ENCODE assay signal across 8 cellular contexts in genomic region chr12:121229879-121230537, GRCh38. TPM values are rescaled to one million over a fixed set of nuclear protein-coding genes. Genes with fewer than 3 reads are reported as not detected.
DNase-seq lines count a peak whose midpoint lies in the region; ATAC-seq, FAIRE-seq and TF ChIP-seq lines count a peak whose summit lies in the region.
"Not testable (repeated sequence)": the region's sequence is repeated elsewhere in the genome, so short reads cannot be mapped to it uniquely, and the experiment has no call there.

No MANE protein-coding gene starts in this region.

- not testable (repeated sequence) for H4K91ac ChIP-seq in H1 (replicated peaks; ENCODE audit: insufficient read length, low read length)

- TF ChIP-seq CTCF in SK-N-SH (IDR thresholded peaks at IDR 0.05) = peak; percentile 88
- TF ChIP-seq CTCF in H1 (IDR thresholded peaks at IDR 0.05; ENCODE audit: control extremely low read depth in 1 of 3, insufficient read depth in 1 of 3, low read depth in 1 of 3, low read length in 3 of 3) = peak; percentile 78 to 95 (median 91)
- TF ChIP-seq CTCF in gastrocnemius medialis (IDR thresholded peaks at IDR 0.05 in 4 of 5, conservative IDR thresholded peaks at IDR 0.05 in 1 of 5) = peak; percentile 45 to 77 (median 60)

- in situ Hi-C loops in gastrocnemius medialis (cut with MboI; ENCODE audit: low sequenced_read_pairs in 4 of 4) = not testable (repeated sequence)

- intact Hi-C loops in gastrocnemius medialis (cut with DNase I; ENCODE audit: low total_unique reads) = not testable (repeated sequence)

- not testable (repeated sequence) for H3K14ac ChIP-seq in H1 (ENCODE audit: insufficient read length)

- not testable (repeated sequence) for H3K4me2 ChIP-seq in SK-N-SH; H1 (ENCODE audit: insufficient read depth in 1 of 2, low read depth in 2 of 2, low read length in 2 of 2)

- H3K9ac ChIP-seq in SK-N-SH; H1 (replicated peaks in 1 of 4; ENCODE audit: extremely low read depth in 1 of 4, low read depth in 3 of 4, low read length in 3 of 4): not testable (repeated sequence)

- not testable (repeated sequence) for H3K27ac ChIP-seq in SK-N-SH (ENCODE audit: low read depth in 2 of 2, low read length in 1 of 2); H1 (ENCODE audit: low read depth, low read length); gastrocnemius medialis

- H4K20me1 ChIP-seq in SK-N-SH (ENCODE audit: insufficient read depth); H1 (replicated peaks in 1 of 2; ENCODE audit: control insufficient read depth in 1 of 2, insufficient read depth in 2 of 2, low read length in 2 of 2): not testable (repeated sequence)

- H3K79me1 ChIP-seq in H1 (ENCODE audit: low read depth, low read length) = not testable (repeated sequence)

- not testable (repeated sequence) for H3F3A ChIP-seq in SK-N-SH (replicated peaks; ENCODE audit: insufficient read depth)

- not testable (repeated sequence) for H2BK15ac ChIP-seq in H1 (ENCODE audit: low read length)

- not testable (repeated sequence) for H4K5ac ChIP-seq in H1 (ENCODE audit: insufficient read length, low read depth, low read length)

- H3K23me2 ChIP-seq in H1 (ENCODE audit: low read depth, low read length) = not testable (repeated sequence)

- peak overlapping the region; percentile 52; the same call in 1 of the 2 replicates for H2AFZ ChIP-seq in SK-N-SH (ENCODE audit: low read depth)
- H2AFZ ChIP-seq in H1 (ENCODE audit: low read length) = not testable (repeated sequence)

- CTCF ChIA-PET in SK-N-SH (lab: Yijun Ruan, JAX) = interaction anchor here (0.7 to 2.6 kb wide), 14 partner anchors 9 to 297 kb away, joined by 3 to 35 read pairs (median 3); no protein-coding TSS in a partner anchor
- CTCF ChIA-PET in H1 (lab: Charles Lee; ENCODE audit: partially characterized antibody) = interaction anchor here (0.7 to 3.5 kb wide), 12 partner anchors 9 to 647 kb away, joined by 3 to 24 read pairs (median 3); no protein-coding TSS in a partner anchor

- not testable (repeated sequence) for H4K8ac ChIP-seq in H1 (ENCODE audit: extremely low read depth, insufficient read depth, low read length)

- not testable (repeated sequence) for H2BK20ac ChIP-seq in H1 (ENCODE audit: low read length)

- TF ChIP-seq RAD21 in SK-N-SH (IDR thresholded peaks at IDR 0.05; ENCODE audit: low read length) = peak; percentile 75
- TF ChIP-seq RAD21 in H1 (IDR thresholded peaks at IDR 0.05 in 1 of 2, conservative IDR thresholded peaks at IDR 0.05 in 1 of 2; ENCODE audit: low read depth in 2 of 2, low read length in 2 of 2) = peak; percentile 72 to 81

- 48% methylated on average over 18 of the region's 19 CpGs for WGBS in SK-N-SH (ENCODE audit: low lambda C conversion rate)
- 46% methylated on average over 19 of the region's 19 CpGs; no CpG with 5 or more reads in 1 of the 2 experiments for WGBS in H1 (ENCODE audit: extremely low coverage in 1 of 2, insufficient coverage in 1 of 2, insufficient read length in 1 of 2, insufficient replicate concordance in 2 of 2, low coverage in 1 of 2, low lambda C conversion rate in 2 of 2, missing lambda C conversion rate in 1 of 2), 2 experiments

- not testable (repeated sequence) for H3K27me3 ChIP-seq in SK-N-SH (ENCODE audit: insufficient read depth); H1 (replicated peaks in 1 of 4; ENCODE audit: control insufficient read depth in 3 of 4, extremely low read depth in 1 of 4, insufficient read depth in 3 of 4, low read length in 3 of 4); gastrocnemius medialis

- not testable (repeated sequence) for H3K4me1 ChIP-seq in SK-N-SH (ENCODE audit: control insufficient read depth in 1 of 2, insufficient read depth in 2 of 2, low read depth in 1 of 2, low read length in 1 of 2); H1 (replicated peaks in 1 of 4; ENCODE audit: control insufficient read depth in 3 of 4, insufficient read depth in 4 of 4, low read length in 3 of 4); gastrocnemius medialis

- peak; percentile 73 to 74 for ATAC-seq in activated T-cell treated with anti-CD3 and anti-CD28 coated beads, Interleukin-2, amount 50 U/mL, for 72 hours (replicated peaks in 1 of 2)
- ATAC-seq in gastrocnemius medialis = peak; percentile 60 to 72

- peak overlapping the region; percentile 68 for H3K27ac Mint-ChIP-seq in activated T-cell treated with anti-CD3 and anti-CD28 coated beads, Interleukin-2, amount 50 U/mL, for 72 hours

- not testable (repeated sequence) for TF ChIP-seq EP300 in SK-N-SH (IDR thresholded peaks at IDR 0.05; ENCODE audit: borderline replicate concordance in 1 of 2, low read depth in 1 of 2, low read length in 1 of 2); H1 (IDR thresholded peaks at IDR 0.05; ENCODE audit: borderline replicate concordance in 1 of 2, low read depth in 2 of 2, low read length in 2 of 2)

- not testable (repeated sequence) for H2BK12ac ChIP-seq in H1 (ENCODE audit: low read depth, low read length)

- POLR2A ChIA-PET in SK-N-SH (lab: Yijun Ruan, JAX) = not testable (repeated sequence)
- POLR2A ChIA-PET in H1 (lab: Charles Lee; ENCODE audit: partially characterized antibody) = interaction anchor here (1.0 to 1.1 kb wide), 3 partner anchors 9 to 123 kb away, joined by 3 read pairs; no protein-coding TSS in a partner anchor

- H2AK5ac ChIP-seq in H1 (ENCODE audit: low read depth, low read length) = not testable (repeated sequence)

- H3K9me3 Mint-ChIP-seq in activated T-cell treated with anti-CD3 and anti-CD28 coated beads, Interleukin-2, amount 50 U/mL, for 72 hours = not testable (repeated sequence)

- not testable (repeated sequence) for H3K23ac ChIP-seq in H1 (ENCODE audit: insufficient read length)

- TF ChIP-seq POLR2A in H1 (IDR thresholded peaks at IDR 0.05; ENCODE audit: control extremely low read depth in 1 of 2, low read depth in 2 of 2, low read length in 2 of 2); gastrocnemius medialis (IDR thresholded peaks at IDR 0.05): not testable (repeated sequence)

- DNase-seq in AG08395 (ENCODE audit: low spot score) (peak; percentile 88), GM19239 (ENCODE audit: insufficient read length, low spot score) (peak; percentile 62), NCI-H1694 treated with DMSO at 0.1 percent for 48 hours (lab: John Stamatoyannopoulos, UW) (peak; percentile 3), SK-N-SH (peak; percentile 93), H1 (ENCODE audit: low read depth in 1 of 2, low spot score in 2 of 2) (peak; percentile 65 to 91), kidney tubule cell (ENCODE audit: low spot score) (peak; percentile 73), gastrocnemius medialis (peak in 1 of 2 donors; percentile 36)
- peak; percentile 70 for DNase-seq in activated T-cell treated with anti-CD3 and anti-CD28 coated beads, Interleukin-2, amount 50 U/mL, for 72 hours

- not testable (repeated sequence) for H3K56ac ChIP-seq in H1 (replicated peaks; ENCODE audit: insufficient read length, low read depth, low read length)

- H3K18ac ChIP-seq in H1 (ENCODE audit: extremely low read depth, low read length) = not testable (repeated sequence)

- peak; percentile 89 for FAIRE-seq in GM19239 (lab: Jason Lieb, UNC)
- FAIRE-seq in H1 (lab: Jason Lieb, UNC) = peak; percentile 79

- H3K36me3 ChIP-seq in SK-N-SH (replicated peaks in 1 of 2; ENCODE audit: control insufficient read depth in 1 of 2, insufficient read depth in 2 of 2, low read length in 1 of 2); H1 (ENCODE audit: control insufficient read depth in 2 of 4, insufficient read depth in 4 of 4, low read length in 3 of 4); gastrocnemius medialis: not testable (repeated sequence)

- not testable (repeated sequence) for H3K27me3 Mint-ChIP-seq in activated T-cell treated with anti-CD3 and anti-CD28 coated beads, Interleukin-2, amount 50 U/mL, for 72 hours (ENCODE audit: low read depth)

- H2BK120ac ChIP-seq in H1 (replicated peaks; ENCODE audit: low read depth, low read length) = not testable (repeated sequence)

- peaks cover 20% of the 10 kb centered on the region for H3K4me1 Mint-ChIP-seq in activated T-cell treated with anti-CD3 and anti-CD28 coated beads, Interleukin-2, amount 50 U/mL, for 72 hours (ENCODE audit: low read depth)

- H3K36me3 Mint-ChIP-seq in activated T-cell treated with anti-CD3 and anti-CD28 coated beads, Interleukin-2, amount 50 U/mL, for 72 hours (ENCODE audit: insufficient read depth in 2 of 2) = not testable (repeated sequence)

- H3K9me3 ChIP-seq in SK-N-SH; H1 (ENCODE audit: insufficient read depth in 2 of 2, low read depth in 1 of 2, low read length in 1 of 2); gastrocnemius medialis: not testable (repeated sequence)

- H3K4ac ChIP-seq in H1 (replicated peaks; ENCODE audit: insufficient read length, low read depth, low read length) = not testable (repeated sequence)

- H3K79me2 ChIP-seq in SK-N-SH (ENCODE audit: insufficient read depth); H1 (ENCODE audit: control insufficient read depth in 1 of 2, insufficient read depth in 2 of 2, low read length in 2 of 2): not testable (repeated sequence)

- H3K4me3 ChIP-seq in SK-N-SH (ENCODE audit: low read depth in 2 of 2, low read length in 1 of 2); H1 (ENCODE audit: extremely low read depth in 1 of 4, insufficient read depth in 2 of 4, low read depth in 3 of 4, low read length in 4 of 4); gastrocnemius medialis: not testable (repeated sequence)

- H2BK5ac ChIP-seq in H1 (ENCODE audit: low read depth, low read length) = not testable (repeated sequence)

- not testable (repeated sequence) for H3K9me2 ChIP-seq in SK-N-SH

- not testable (repeated sequence) for H3K4me3 Mint-ChIP-seq in activated T-cell treated with anti-CD3 and anti-CD28 coated beads, Interleukin-2, amount 50 U/mL, for 72 hours

RNA-seq across cellular contexts. Expression of gene P2RX4, which starts 20.1 kb away (rescaled TPM):
- polyA plus RNA-seq in SK-N-SH (2012; rRNA removed) (24.2 and 32.2 TPM in 2 replicates), H1 (2011; rRNA removed) (12.2 and 21.4 TPM in 2 replicates)
- polyA plus RNA-seq in SK-N-SH (2012; cell fraction: cytosol; rRNA removed) = 13.4 and 22.6 TPM in 2 replicates
- 17.6 and 24.1 TPM in 2 replicates for polyA plus RNA-seq in SK-N-SH (2012; cell fraction: nucleus; rRNA removed)
- total RNA-seq in activated T-cell treated with anti-CD3 and anti-CD28 coated beads, Interleukin-2, amount 50 U/mL, for 72 hours = 10 to 100 TPM; 29.7 to 35.1 TPM
- 7.1 and 9.5 TPM in 2 replicates for total RNA-seq in H1 (2021; fragmentation: NEBNext Ultra II Directional; extraction: Animal tissue kit (Norgen Biotek cat#: 25700))
- polyA plus RNA-seq in H1 (2011; cell fraction: cytosol; rRNA removed) = 13.8 TPM
- 22.4 TPM for polyA plus RNA-seq in H1 (2011; cell fraction: nucleus; rRNA removed)
- 4.5 to 12.1 TPM (median 9.5 TPM) in 4 replicates for polyA plus RNA-seq in H1 (2012, experiment 1 of 2)
- polyA plus RNA-seq in H1 (2012, experiment 2 of 2) = 6.1 TPM
- 7.9 TPM for polyA plus RNA-seq in H1 (2013, experiment 1 of 2)
- polyA plus RNA-seq in H1 (2013, experiment 2 of 2) = 9.9 TPM
- 16.2 and 17.6 TPM in 2 replicates for polyA minus RNA-seq in H1 (2011; rRNA and poly(A)+ RNA removed)
- polyA minus RNA-seq in H1 (2011; cell fraction: cytosol; rRNA and poly(A)+ RNA removed) = 5.0 TPM
- polyA minus RNA-seq in H1 (2011; cell fraction: nucleus; rRNA and poly(A)+ RNA removed) = 10.2 TPM
- total RNA-seq in gastrocnemius medialis = 1 to 10 TPM; 3.9 to 7.9 (median 6.1) TPM
